Comparison of ENCODE assay signal across 1 cellular context in genomic region chr7:73683056-73683915, GRCh38.
TF ChIP-seq lines count a peak whose summit lies in the region.

Gene BUD23 (plus strand): TSS chr7:73683597. CDS start chr7:73683626, 29 bp downstream.
Gene DNAJC30 (minus strand): TSS chr7:73683453. CDS start chr7:73683423, 30 bp downstream.

TF ChIP-seq in K562, 482 proteins besides CTCF, POLR2A, EP300 and RAD21 (continued from another document and continues in another):
- TF ChIP-seq ZFP91 (CRISPR knock-in tag; IDR thresholded peaks at IDR 0.05), result no peak; the same call in 1 of the 2 replicates
- no peak for TF ChIP-seq MAFG (tag; conservative IDR thresholded peaks at IDR 0.05)
- no peak for TF ChIP-seq DNMT1 (IDR thresholded peaks at IDR 0.05)
- no peak for TF ChIP-seq MBD1 (CRISPR knock-in tag; IDR thresholded peaks at IDR 0.05)
- no peak for TF ChIP-seq ZNF24 (IDR thresholded peaks at IDR 0.05)
- TF ChIP-seq MIER1 (IDR thresholded peaks at IDR 0.05; ENCODE audit: low read depth), result no peak
- TF ChIP-seq DACH1 (IDR thresholded peaks at IDR 0.05; ENCODE audit: partially characterized antibody), result no peak
- no peak for TF ChIP-seq ZBTB26 (CRISPR knock-in tag; IDR thresholded peaks at IDR 0.05)
- TF ChIP-seq JUNB (CRISPR knock-in tag; conservative IDR thresholded peaks at IDR 0.05), result no peak
- TF ChIP-seq ZNF124 (CRISPR knock-in tag; IDR thresholded peaks at IDR 0.05), result no peak
- 0 out of 2 replicates have a peak, but pooled peaks have one; percentile 3 for TF ChIP-seq ATF4 (CRISPR knock-in tag; IDR thresholded peaks at IDR 0.05)
- no peak for TF ChIP-seq CAMTA2 (CRISPR knock-in tag; conservative IDR thresholded peaks at IDR 0.05)
- no peak for TF ChIP-seq CEBPZ (IDR thresholded peaks at IDR 0.05; ENCODE audit: borderline replicate concordance, low read depth, low read length)
- peak; percentile 81; the same call in 1 of the 2 replicates for TF ChIP-seq ARID4B (CRISPR knock-in tag; IDR thresholded peaks at IDR 0.05)
- TF ChIP-seq TBP (optimal IDR thresholded peaks at IDR 0.05; ENCODE audit: low read depth, low read length), result peak; percentile 95
- no peak for TF ChIP-seq ZNF696 (CRISPR knock-in tag; conservative IDR thresholded peaks at IDR 0.05)
- no peak for TF ChIP-seq RUNX1 (IDR thresholded peaks at IDR 0.05; ENCODE audit: low read depth)
- TF ChIP-seq CBX8 (IDR thresholded peaks at IDR 0.05; ENCODE audit: borderline replicate concordance, extremely low read depth, low read depth, low read length, poor library complexity, severe bottlenecking), result no peak
- TF ChIP-seq FOSL1 (tag; conservative IDR thresholded peaks at IDR 0.05), result peak; percentile 41; the same call in 1 of the 2 replicates
- no peak for TF ChIP-seq ZBTB9 (CRISPR knock-in tag; IDR thresholded peaks at IDR 0.05)
- TF ChIP-seq JUND (IDR thresholded peaks at IDR 0.05; ENCODE audit: borderline replicate concordance, low read depth, low read length), result no peak; the same call in 1 of the 2 replicates
- TF ChIP-seq JUND (tag; IDR thresholded peaks at IDR 0.05; ENCODE audit: borderline replicate concordance, low read depth, low read length), result peak; percentile 15; the same call in 1 of the 3 replicates
- no peak for TF ChIP-seq ARHGAP35 (IDR thresholded peaks at IDR 0.05; ENCODE audit: partially characterized antibody)
- no peak for TF ChIP-seq RBM14 (IDR thresholded peaks at IDR 0.05; ENCODE audit: borderline replicate concordance, insufficient read depth, low read depth, low read length)
- TF ChIP-seq SRF (CRISPR knock-in tag; IDR thresholded peaks at IDR 0.05), result no peak
- peak; percentile 65; the same call in 1 of the 2 replicates for TF ChIP-seq E2F3 (CRISPR knock-in tag; IDR thresholded peaks at IDR 0.05)
- no peak for TF ChIP-seq U2AF2 (optimal IDR thresholded peaks at IDR 0.05; ENCODE audit: low read depth, low read length)
- TF ChIP-seq ERF (CRISPR knock-in tag; IDR thresholded peaks at IDR 0.05), result peak; percentile 13; the same call in 1 of the 2 replicates
- no peak for TF ChIP-seq NCOA1 (IDR thresholded peaks at IDR 0.05; ENCODE audit: low read depth)
- TF ChIP-seq MCM3 (IDR thresholded peaks at IDR 0.05), result no peak
- TF ChIP-seq SNAPC5 (CRISPR knock-in tag; IDR thresholded peaks at IDR 0.05), result no peak
- 0 out of 2 replicates have a peak, but pooled peaks have one; percentile 35 for TF ChIP-seq KLF6 (CRISPR knock-in tag; IDR thresholded peaks at IDR 0.05; ENCODE audit: borderline replicate concordance)
- TF ChIP-seq ARID3B (CRISPR knock-in tag; IDR thresholded peaks at IDR 0.05; ENCODE audit: borderline replicate concordance), result no peak
- no peak for TF ChIP-seq HMG20B (CRISPR knock-in tag; IDR thresholded peaks at IDR 0.05)
- TF ChIP-seq GTF2A2 (tag; IDR thresholded peaks at IDR 0.05), result 0 out of 2 replicates have a peak, but pooled peaks have one; percentile 8
- no peak for TF ChIP-seq ZNF592 (IDR thresholded peaks at IDR 0.05)
